Comparison of ENCODE assay signal across 23 cellular contexts in the genomic region with DNA sequence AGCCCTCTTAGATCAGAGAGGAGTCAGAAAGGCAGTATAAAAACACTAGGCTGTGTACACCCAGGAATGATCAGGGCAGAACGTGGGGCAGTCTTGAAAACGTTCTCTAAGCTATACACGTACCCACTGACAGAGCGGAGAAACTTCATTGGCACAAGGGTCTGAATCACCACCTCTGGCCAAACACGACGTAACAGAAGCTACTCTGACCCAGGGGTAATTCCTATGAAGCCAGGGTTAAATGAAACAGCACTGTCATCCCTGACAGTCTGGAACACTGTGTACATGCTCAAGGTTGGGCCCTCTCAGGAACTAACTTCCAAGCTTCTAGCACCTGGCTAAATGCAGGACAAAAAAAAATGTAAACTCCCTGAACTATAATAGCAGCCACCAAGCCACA.
"Had no signal": no experiment of that assay in that cellular context is flagged by ENCODE, and none has a peak within 500 bp of the region (broad histone marks: within the 10 kb centered on the region; RNA-seq: fewer than 3 reads in every experiment).

No MANE protein-coding gene starts in this region.

- H3K27ac ChIP-seq: breast epithelium, ovary had no signal

- H3K4me3 Mint-ChIP-seq: activated naive CD8-positive, alpha-beta T cell; activated T-helper 17 cell treated with anti-CD3 and anti-CD28 coated beads, Interleukin-2, amount 50 U/mL, for 72 hours; immature natural killer cell; natural killer cell; stimulated activated naive B cell treated with anti-CD40 and anti-IgM and Interleukin-4, amounts not matched to agents 10 μg/mL and 1 μg/mL and 100 μg/mL, for 72 hours; type B pancreatic cell; WTC11 had no signal

- H3K9me3 ChIP-seq: breast epithelium, ovary had no signal

- H3K4me1 ChIP-seq: breast epithelium had no signal

- H3K36me3 ChIP-seq: breast epithelium, ovary had no signal

- H3K27me3 Mint-ChIP-seq: activated naive CD8-positive, alpha-beta T cell; activated T-helper 17 cell treated with anti-CD3 and anti-CD28 coated beads, Interleukin-2, amount 50 U/mL, for 72 hours; stimulated activated naive B cell treated with anti-CD40 and anti-IgM and Interleukin-4, amounts not matched to agents 10 μg/mL and 1 μg/mL and 100 μg/mL, for 72 hours; type B pancreatic cell had no signal

- FAIRE-seq: small intestine had no signal

- H3K9me3 Mint-ChIP-seq: activated T-helper 17 cell treated with anti-CD3 and anti-CD28 coated beads, Interleukin-2, amount 50 U/mL, for 72 hours; stimulated activated naive B cell treated with anti-CD40 and anti-IgM and Interleukin-4, amounts not matched to agents 10 μg/mL and 1 μg/mL and 100 μg/mL, for 72 hours; type B pancreatic cell had no signal

- DNase-seq: activated T-cell treated with anti-CD3 and anti-CD28 coated beads, Interleukin-2, amount 50 U/mL, for 1 hour; amniotic stem cell; cerebellar nuclear complex; cortex of kidney; effector CD4-positive, alpha-beta T cell; erythroblast; foreskin fibroblast; immature natural killer cell; kidney glomerular epithelial cell; midbrain; natural killer cell; ovary; small intestine; stimulated activated CD4-positive, alpha-beta T cell treated with anti-CD3 and anti-CD28 coated beads, Interleukin-15, amount 100 ng/mL, for 24 hours; stimulated activated CD8-positive, alpha-beta memory T cell treated with anti-CD3 and anti-CD28 coated beads, Interleukin-4, amount 100 ng/mL, for 48 hours; stimulated activated naive B cell treated with anti-CD40 and anti-IgM and Interleukin-4, amounts not matched to agents 10 μg/mL and 1 μg/mL and 100 μg/mL, for 72 hours; T1000 had no signal

- ATAC-seq: activated T-helper 17 cell treated with anti-CD3 and anti-CD28 coated beads, Interleukin-2, amount 50 U/mL, for 72 hours; sciatic nerve; stimulated activated naive B cell treated with anti-CD40 and anti-IgM and Interleukin-4, amounts not matched to agents 10 μg/mL and 1 μg/mL and 100 μg/mL, for 72 hours had no signal

- H3K27ac Mint-ChIP-seq: activated naive CD8-positive, alpha-beta T cell; activated T-helper 17 cell treated with anti-CD3 and anti-CD28 coated beads, Interleukin-2, amount 50 U/mL, for 72 hours; natural killer cell; stimulated activated naive B cell treated with anti-CD40 and anti-IgM and Interleukin-4, amounts not matched to agents 10 μg/mL and 1 μg/mL and 100 μg/mL, for 72 hours; type B pancreatic cell; WTC11 had no signal

- H3K36me3 Mint-ChIP-seq: natural killer cell had no signal

- H3K4me3 ChIP-seq: breast epithelium, ovary had no signal

- H3K27me3 ChIP-seq: breast epithelium, ovary had no signal
